14 cellular contexts compared by ENCODE assay signal in the genomic region with DNA sequence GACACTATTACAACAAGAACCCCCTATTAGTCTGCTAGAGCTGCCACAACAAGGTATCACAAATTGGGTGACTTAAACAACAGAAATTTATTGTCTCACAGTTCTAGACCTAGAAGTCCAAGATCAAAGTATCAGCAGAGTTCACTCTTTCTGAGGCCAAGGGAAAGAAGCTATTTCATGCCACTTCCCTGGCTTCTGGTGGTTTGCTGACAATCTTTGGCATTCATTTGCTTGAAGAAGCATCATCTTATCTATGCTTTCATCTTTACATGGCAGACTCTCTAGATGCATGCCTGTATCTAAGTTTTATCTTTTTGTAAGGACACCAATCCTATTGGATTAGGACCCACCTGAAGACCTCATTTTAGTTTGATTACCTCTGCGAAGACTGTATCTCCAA.
"Had no signal": no experiment of that assay in that cellular context is flagged by ENCODE, and none has a peak within 500 bp of the region (broad histone marks: within the 10 kb centered on the region; RNA-seq: fewer than 3 reads in every experiment).

No MANE protein-coding gene starts in this region.

- ATAC-seq: activated CD8-positive, alpha-beta T cell treated with anti-CD3 and anti-CD28 coated beads for 36 hours; activated T-cell treated with anti-CD3 and anti-CD28 coated beads, Interleukin-2, amount 50 U/mL, for 4 hours; right lobe of liver; WTC11 had no signal

- H3K36me3 ChIP-seq: left ventricle myocardium inferior, ovary, right lobe of liver had no signal

- H3K27me3 Mint-ChIP-seq: memory B cell had no signal

- H3K27ac ChIP-seq: left ventricle myocardium inferior, ovary, right lobe of liver had no signal

- H3K4me3 ChIP-seq: left ventricle myocardium inferior, ovary, right lobe of liver had no signal

- H3K27me3 ChIP-seq: ovary, right lobe of liver had no signal

- DNase-seq: activated CD4-positive, alpha-beta T cell treated with anti-CD3 and anti-CD28 coated beads for 48 hours; activated CD8-positive, alpha-beta T cell treated with anti-CD3 and anti-CD28 coated beads for 36 hours; activated effector memory CD4-positive, alpha-beta T cell treated with Interleukin-2 at 50 U/mL for 16 hours; activated naive CD4-positive, alpha-beta T cell treated with anti-CD3 and anti-CD28 coated beads, Interleukin-2, amount 50 U/mL, for 16 hours; activated T-cell treated with anti-CD3 and anti-CD28 coated beads, Interleukin-2, amount 50 U/mL, for 4 hours; glutamatergic neuron; hypothalamus; left ventricle myocardium inferior; ovary; right lobe of liver; stimulated activated CD4-positive, alpha-beta T cell treated with anti-CD3 and anti-CD28 coated beads, Interleukin-12 subunit alpha, Interleukin-12 subunit beta, amount 100 ng/mL, for 4 hours; stimulated activated CD4-positive, alpha-beta T cell treated with anti-CD3 and anti-CD28 coated beads, Interleukin-2, amount 100 ng/mL, for 24 hours had no signal

- H3K9me3 ChIP-seq: left ventricle myocardium inferior, ovary, right lobe of liver had no signal

- H3K36me3 Mint-ChIP-seq: memory B cell, WTC11 had no signal

- H3K4me3 Mint-ChIP-seq: activated CD8-positive, alpha-beta T cell treated with anti-CD3 and anti-CD28 coated beads for 36 hours; activated T-cell treated with anti-CD3 and anti-CD28 coated beads, Interleukin-2, amount 50 U/mL, for 4 hours; memory B cell; WTC11 had no signal

- H3K27ac Mint-ChIP-seq: activated CD8-positive, alpha-beta T cell treated with anti-CD3 and anti-CD28 coated beads for 36 hours; memory B cell; WTC11 had no signal

- H3K9me3 Mint-ChIP-seq: activated CD8-positive, alpha-beta T cell treated with anti-CD3 and anti-CD28 coated beads for 36 hours; activated T-cell treated with anti-CD3 and anti-CD28 coated beads, Interleukin-2, amount 50 U/mL, for 4 hours; memory B cell; WTC11 had no signal
